In the genomic region with DNA sequence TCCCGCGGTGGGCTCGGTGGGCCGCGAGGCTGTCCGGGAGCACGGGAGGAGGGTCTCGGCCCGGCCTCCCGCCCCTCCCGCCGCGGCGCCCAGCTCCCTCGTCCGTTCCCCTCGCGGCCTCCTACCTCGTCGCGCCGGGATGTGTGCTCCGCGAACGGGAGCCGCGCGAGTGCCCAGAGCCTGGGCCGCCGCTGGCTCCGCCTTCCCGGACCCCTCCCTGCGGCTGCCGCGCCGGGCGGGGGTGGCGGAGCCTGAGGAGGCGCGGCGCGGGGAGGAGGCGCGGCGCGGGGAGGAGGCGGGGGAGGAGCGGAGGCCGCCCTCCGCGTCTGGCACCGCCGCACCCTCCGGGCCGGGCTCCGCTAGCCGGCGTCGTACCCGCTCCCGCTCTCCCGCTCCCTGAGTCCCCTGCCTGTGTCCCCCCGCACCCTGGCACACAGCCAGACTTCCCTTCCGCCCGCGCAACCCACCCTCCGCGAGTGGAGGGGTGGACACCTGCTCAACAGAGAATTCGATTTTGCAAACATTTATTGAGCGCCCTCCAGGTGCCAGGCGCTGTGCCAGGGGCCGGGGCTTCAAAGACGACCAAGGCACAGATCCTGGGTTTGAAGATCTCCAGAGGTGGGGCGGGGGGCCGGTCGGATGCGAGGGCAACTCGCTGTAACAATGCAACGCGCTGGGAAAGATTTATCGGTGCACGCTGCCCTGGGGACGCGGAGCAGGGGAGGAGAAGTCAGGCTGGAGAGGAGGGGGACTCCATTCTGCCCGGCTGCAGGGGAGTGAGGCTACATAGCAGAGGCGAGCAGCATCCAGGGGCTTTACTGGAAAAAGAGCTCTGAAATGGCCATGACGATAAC, we compare ENCODE assay signal across 8 cellular contexts. TPM values are rescaled to one million over a fixed set of nuclear protein-coding genes. Genes with fewer than 3 reads are reported as not detected.
DNase-seq lines count a peak whose midpoint lies in the region; ATAC-seq and TF ChIP-seq lines count a peak whose summit lies in the region.

A gene with protein sequence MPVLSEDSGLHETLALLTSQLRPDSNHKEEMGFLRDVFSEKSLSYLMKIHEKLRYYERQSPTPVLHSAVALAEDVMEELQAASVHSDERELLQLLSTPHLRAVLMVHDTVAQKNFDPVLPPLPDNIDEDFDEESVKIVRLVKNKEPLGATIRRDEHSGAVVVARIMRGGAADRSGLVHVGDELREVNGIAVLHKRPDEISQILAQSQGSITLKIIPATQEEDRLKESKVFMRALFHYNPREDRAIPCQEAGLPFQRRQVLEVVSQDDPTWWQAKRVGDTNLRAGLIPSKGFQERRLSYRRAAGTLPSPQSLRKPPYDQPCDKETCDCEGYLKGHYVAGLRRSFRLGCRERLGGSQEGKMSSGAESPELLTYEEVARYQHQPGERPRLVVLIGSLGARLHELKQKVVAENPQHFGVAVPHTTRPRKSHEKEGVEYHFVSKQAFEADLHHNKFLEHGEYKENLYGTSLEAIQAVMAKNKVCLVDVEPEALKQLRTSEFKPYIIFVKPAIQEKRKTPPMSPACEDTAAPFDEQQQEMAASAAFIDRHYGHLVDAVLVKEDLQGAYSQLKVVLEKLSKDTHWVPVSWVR (minus strand): TSS at position 171 of the 854 bp plus-strand sequence. CDS start 1,240 bp downstream, outside the sequence.

- ATAC-seq in HG02938 (IDR thresholded peaks at IDR 0.05; ENCODE audit: unreplicated experiment), result no peak

- H3K4me3 ChIP-seq in epithelial cell of esophagus (ENCODE audit: low read length), result peak within 1 kb of the TSS; percentile 45

- DNase-seq in SIG-M5 treated with dmso at 0.1 percent for 504 hours (lab: John Stamatoyannopoulos, UW; ENCODE audit: unreplicated experiment) (peak; percentile 52), SIG-M5 (lab: John Stamatoyannopoulos, UW) (no peak), NCI-H510A treated with DMSO at 0.1 percent for 48 hours (lab: John Stamatoyannopoulos, UW) (peak; percentile 61), activated T-cell treated with anti-CD3 and anti-CD28 coated beads for 4 hours (peak; percentile 32), epithelial cell of esophagus (ENCODE audit: low read depth) (peak; percentile 82), mesenteric fat pad (ENCODE audit: low spot score) (no peak)
- DNase-seq in stimulated activated CD8-positive, alpha-beta memory T cell treated with anti-CD3 and anti-CD28 coated beads, Interleukin-4, amount 100 ng/mL, for 24 hours (ENCODE audit: low read depth), result peak; percentile 16

- TF ChIP-seq CTCF in epithelial cell of esophagus (IDR thresholded peaks at IDR 0.05; ENCODE audit: insufficient read depth, low read depth, low read length, missing control alignments), result no peak

RNA-seq across cellular contexts. Expression of the gene that starts here (rescaled TPM):
- total RNA-seq in mesenteric fat pad, result 22.3 TPM

Comparison
In these comparisons a context has a peak if more than half of its experiments do, and no peak if none do; other contexts are left out.
1. DNase-seq: peak in SIG-M5 treated with dmso at 0.1 percent for 504 hours (single experiment), NCI-H510A treated with DMSO at 0.1 percent for 48 hours (single experiment), activated T-cell treated with anti-CD3 and anti-CD28 coated beads for 4 hours (single experiment), epithelial cell of esophagus (single experiment) and stimulated activated CD8-positive, alpha-beta memory T cell treated with anti-CD3 and anti-CD28 coated beads, Interleukin-4, amount 100 ng/mL, for 24 hours (single experiment); none in SIG-M5 (single experiment) and mesenteric fat pad (single experiment).